Comparison of ENCODE assay signal across 18 cellular contexts in genomic region chr2:52831216-52831615, GRCh38.
"Had no signal": no experiment of that assay in that cellular context is flagged by ENCODE, and none has a peak within 500 bp of the region (broad histone marks: within the 10 kb centered on the region; RNA-seq: fewer than 3 reads in every experiment).

No MANE protein-coding gene starts in this region.

- DNase-seq: colonic mucosa; cortex of kidney; dermis blood vessel endothelial cell; dorsolateral prefrontal cortex; effector CD4-positive, alpha-beta T cell; effector CD8-positive, alpha-beta T cell; effector memory CD4-positive, alpha-beta T cell; effector memory CD8-positive, alpha-beta T cell; endodermal cell; erythroblast; esophagus squamous epithelium; foreskin fibroblast; foreskin keratinocyte; gastrocnemius medialis; glutamatergic neuron; head of caudate nucleus; heart left ventricle; heart right ventricle had no signal
